Comparison of ENCODE assay signal across 13 cellular contexts in the genomic region with DNA sequence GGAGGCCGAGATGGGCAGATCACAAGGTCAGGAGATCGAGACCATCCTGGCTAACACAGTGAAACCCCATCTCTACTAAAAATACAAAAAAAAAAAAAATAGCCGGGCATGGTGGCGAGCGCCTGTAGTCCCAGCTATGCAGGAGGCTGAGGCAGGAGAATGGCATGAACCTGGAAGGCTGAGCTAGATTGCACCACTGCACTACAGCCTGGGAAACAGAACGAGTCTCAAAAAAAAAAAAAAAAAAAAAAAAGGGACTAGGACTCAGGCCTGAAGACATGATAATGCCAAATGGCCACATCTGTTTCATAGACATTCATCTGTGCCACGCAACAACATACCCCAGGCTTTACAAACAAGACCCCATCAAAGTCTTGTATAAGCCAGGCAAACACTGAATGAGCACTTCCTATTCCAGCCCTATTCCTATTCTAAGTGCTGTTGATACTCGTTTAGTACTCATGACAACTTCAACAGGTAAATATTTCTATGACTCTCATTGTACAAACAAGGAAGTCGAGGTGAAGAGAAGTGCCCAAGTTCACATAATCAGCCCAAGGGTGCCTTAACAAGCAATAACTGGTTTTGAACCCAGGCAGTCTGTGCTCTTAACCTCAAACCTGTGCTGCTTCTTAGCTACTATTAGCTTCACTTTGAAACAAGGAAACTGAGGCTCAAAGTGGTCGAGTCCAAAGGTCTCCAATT. TPM values are rescaled to one million over a fixed set of nuclear protein-coding genes. Genes with fewer than 3 reads are reported as not detected.
A peak's percentile ranks its signal among the peaks of the same experiment; 100 is the strongest.
DNase-seq lines count a peak whose midpoint lies in the region; ATAC-seq, FAIRE-seq and TF ChIP-seq lines count a peak whose summit lies in the region.
"Had no signal": no experiment of that assay in that cellular context is flagged by ENCODE, and none has a peak within 500 bp of the region (broad histone marks: within the 10 kb centered on the region; RNA-seq: fewer than 3 reads in every experiment).

No MANE protein-coding gene starts in this region.

- H3K9me3 ChIP-seq in A549 (no peaks in the 10 kb centered on the region), mesenchymal stem cell (ENCODE audit: control insufficient read depth, low read length) (no peaks in the 10 kb centered on the region), testis (no peaks in the 10 kb centered on the region)

- no peak overlapping the region for H2BK5ac ChIP-seq in mesenchymal stem cell (ENCODE audit: low read depth, low read length, poor library complexity, severe bottlenecking)

- H3K36me3 ChIP-seq in mesenchymal stem cell (ENCODE audit: control insufficient read depth in 1 of 2, insufficient read depth in 2 of 2, low read depth in 1 of 2, low read length in 2 of 2) (peaks cover 0 to 4% of the 10 kb centered on the region in 2 experiments), testis (ENCODE audit: low read depth, missing control alignments) (no peaks in the 10 kb centered on the region)

- H3K4me3 Mint-ChIP-seq in activated naive CD8-positive, alpha-beta T cell treated with anti-CD3 and anti-CD28 coated beads, Interleukin-2, amount 50 U/mL, for 24 hours: no peak overlapping the region

- peaks cover 2% of the 10 kb centered on the region for H3K36me3 Mint-ChIP-seq in activated naive CD8-positive, alpha-beta T cell treated with anti-CD3 and anti-CD28 coated beads, Interleukin-2, amount 50 U/mL, for 24 hours (ENCODE audit: low read depth)

- POLR2A ChIA-PET in A549 (lab: Yijun Ruan, JAX): interaction anchor here (0.6 to 4.5 kb wide), 2 partner anchors 9 kb away, joined by 3 to 96 read pairs; a partner anchor contains a TSS

- no peaks in the 10 kb centered on the region for H3K9me3 Mint-ChIP-seq in activated naive CD8-positive, alpha-beta T cell treated with anti-CD3 and anti-CD28 coated beads, Interleukin-2, amount 50 U/mL, for 24 hours

- peaks cover 23% of the 10 kb centered on the region for H3K79me1 ChIP-seq in mesenchymal stem cell (replicated peaks; ENCODE audit: low read length, poor library complexity, severe bottlenecking)

- no peak for ATAC-seq in A549
- ATAC-seq in activated naive CD8-positive, alpha-beta T cell treated with anti-CD3 and anti-CD28 coated beads, Interleukin-2, amount 50 U/mL, for 24 hours: no peak
- no peak for ATAC-seq in HG03196 (IDR thresholded peaks at IDR 0.05; ENCODE audit: unreplicated experiment)
- ATAC-seq in HG03045 (IDR thresholded peaks at IDR 0.05; ENCODE audit: unreplicated experiment): no peak
- ATAC-seq: HCT116 had no signal

- H3K27me3 ChIP-seq in mesenchymal stem cell (ENCODE audit: control insufficient read depth in 1 of 2, insufficient read depth in 1 of 2, low read length in 2 of 2) (no peaks in the 10 kb centered on the region), testis (no peaks in the 10 kb centered on the region)

- no peaks in the 10 kb centered on the region for H3K27me3 Mint-ChIP-seq in activated naive CD8-positive, alpha-beta T cell treated with anti-CD3 and anti-CD28 coated beads, Interleukin-2, amount 50 U/mL, for 24 hours

- peak in 1 of 2 experiments; percentile 68 for DNase-seq in A549 (ENCODE audit: low read depth in 1 of 2, low spot score in 1 of 2)
- peak; percentile 98 for DNase-seq in DMS53 (lab: John Stamatoyannopoulos, UW)
- DNase-seq in activated naive CD8-positive, alpha-beta T cell treated with anti-CD3 and anti-CD28 coated beads, Interleukin-2, amount 50 U/mL, for 24 hours: no peak
- peak; percentile 26 for DNase-seq in mesenchymal stem cell
- no peak for DNase-seq in testis
- no peak for DNase-seq in RCC 7860 (ENCODE audit: low spot score)
- DNase-seq: activated naive CD4-positive, alpha-beta T cell; KBM-7; NCI-H2171 treated with DMSO at 0.1 percent for 48 hours; WERI-Rb-1 had no signal

- H2AFZ ChIP-seq in mesenchymal stem cell (ENCODE audit: low read depth, low read length): no peak overlapping the region

- H2AK5ac ChIP-seq in mesenchymal stem cell (ENCODE audit: low read length, severe bottlenecking): no peak overlapping the region

- no peak overlapping the region for H2BK12ac ChIP-seq in mesenchymal stem cell (ENCODE audit: low read length in 2 of 2)

- H3K23ac ChIP-seq in mesenchymal stem cell (ENCODE audit: low read length in 2 of 2): no peak overlapping the region

- H3K9ac ChIP-seq in mesenchymal stem cell (ENCODE audit: low read length): no peak overlapping the region

- CTCF ChIA-PET in A549 (lab: Yijun Ruan, JAX): interaction anchor here (0.6 to 13.8 kb wide), 6 partner anchors 7 to 54 kb away, joined by 3 to 197 read pairs (median 4); a partner anchor contains a TSS

- TF ChIP-seq EP300 in A549 (IDR thresholded peaks at IDR 0.05): no peak

- FAIRE-seq in A549 (lab: Jason Lieb, UNC): no peak
- FAIRE-seq in RCC 7860 (lab: Jason Lieb, UNC): no peak

- H3K4me1 Mint-ChIP-seq in activated naive CD8-positive, alpha-beta T cell treated with anti-CD3 and anti-CD28 coated beads, Interleukin-2, amount 50 U/mL, for 24 hours: peaks cover 46% of the 10 kb centered on the region

- H3K27ac ChIP-seq in A549 (0 out of 6 replicates have a peak overlapping the region, but pooled peaks of 1 of the 2 experiments have one; percentile 1), mesenchymal stem cell (ENCODE audit: low read length, poor library complexity, severe bottlenecking) (no peak overlapping the region), testis (no peak overlapping the region)
- H3K27ac ChIP-seq: WERI-Rb-1 had no signal

- WGBS in A549 (ENCODE audit: missing lambda C conversion rate): 70% methylated on average over 10 of the region's 10 CpGs
- WGBS in mesenchymal stem cell: 98% methylated on average over 7 of the region's 10 CpGs
- 78 to 90% methylated on average over 10 of the region's 10 CpGs for WGBS in testis, 2 donors

- H2BK120ac ChIP-seq in mesenchymal stem cell (ENCODE audit: low read depth, low read length): no peak overlapping the region

- H3K14ac ChIP-seq in mesenchymal stem cell (ENCODE audit: low read length in 2 of 2): no peak overlapping the region

- H3K4me2 ChIP-seq in A549 (peak overlapping the region; percentile 82; the same call in 2 of the 3 replicates), mesenchymal stem cell (ENCODE audit: low read length, poor library complexity, severe bottlenecking) (no peak overlapping the region)

- H3K4me3 ChIP-seq in A549 (no peak overlapping the region), mesenchymal stem cell (ENCODE audit: insufficient read depth in 1 of 2, low read depth in 1 of 2, low read length in 2 of 2) (no peak overlapping the region), testis (no peak overlapping the region)

- TF ChIP-seq CTCF in A549 (IDR thresholded peaks at IDR 0.05): no peak
- no peak for TF ChIP-seq CTCF in testis (IDR thresholded peaks at IDR 0.05)

- no peak for TF ChIP-seq RAD21 in A549 (conservative IDR thresholded peaks at IDR 0.05 in 1 of 2, IDR thresholded peaks at IDR 0.05 in 1 of 2)

- H4K91ac ChIP-seq in mesenchymal stem cell (ENCODE audit: low read length): no peak overlapping the region

- H2BK15ac ChIP-seq in mesenchymal stem cell (ENCODE audit: low read depth, poor library complexity, severe bottlenecking): no peak overlapping the region

- no peak overlapping the region for H3K4ac ChIP-seq in mesenchymal stem cell (ENCODE audit: low read depth in 1 of 2, low read length in 2 of 2)

- no peak overlapping the region for H4K8ac ChIP-seq in mesenchymal stem cell (ENCODE audit: low read length)

- H3K27ac Mint-ChIP-seq in activated naive CD8-positive, alpha-beta T cell treated with anti-CD3 and anti-CD28 coated beads, Interleukin-2, amount 50 U/mL, for 24 hours: peak overlapping the region; percentile 60

- peaks cover 33% of the 10 kb centered on the region for H3K4me1 ChIP-seq in A549
- peaks cover 17% of the 10 kb centered on the region for H3K4me1 ChIP-seq in mesenchymal stem cell (ENCODE audit: control insufficient read depth, insufficient read depth, low read depth, low read length)
- H3K4me1 ChIP-seq in testis: peaks cover 9% of the 10 kb centered on the region

- H3K18ac ChIP-seq in mesenchymal stem cell (ENCODE audit: low read depth in 1 of 2, low read length in 2 of 2): no peak overlapping the region

- no peak for TF ChIP-seq POLR2A in A549 (IDR thresholded peaks at IDR 0.05; ENCODE audit: low read length)
- TF ChIP-seq POLR2A in testis (IDR thresholded peaks at IDR 0.05): no peak

- intact Hi-C loops in testis (cut with DNase I; ENCODE audit: low total_unique reads): no loop called here

RNA-seq across cellular contexts. Expression of a gene that starts 1.7 kb away (rescaled TPM):
- polyA plus RNA-seq in A549 (2011; rRNA removed): 17.5 and 19.6 TPM in 2 replicates
- 45.5 and 46.6 TPM in 2 replicates for polyA plus RNA-seq in A549 (2012; cell fraction: cytosol; rRNA removed)
- polyA plus RNA-seq in A549 (2012; cell fraction: nucleus; rRNA removed): 36.9 and 40.6 TPM in 2 replicates
- polyA plus RNA-seq in A549 (2017; fragmentation: RNase III; extraction: RNeasy Plus Mini Kit Qiagen cat#74134 plus additional on column Dnase treatment): 22.5 to 26.1 TPM (median 24.4 TPM) in 3 replicates
- 3.8 and 7.4 TPM in 2 replicates for polyA minus RNA-seq in A549 (2011; rRNA and poly(A)+ RNA removed)
- polyA plus RNA-seq in mesenchymal stem cell (2013, experiment 1 of 2): 4.2 TPM
- polyA plus RNA-seq in mesenchymal stem cell (2013, experiment 2 of 2): 4.5 TPM
- 10 to 100 TPM in 1 of 2 donors, 1 to 10 TPM in 1; 6.7 to 13.5 TPM for total RNA-seq in testis
- polyA plus RNA-seq in testis (ENCODE audit: insufficient read depth, low read depth, low replicate concordance): 14.6 TPM

RNA-seq across cellular contexts. Expression of a gene that starts 8.6 kb away (rescaled TPM):
- polyA plus RNA-seq in A549 (2011; rRNA removed) (6.0 and 13.2 TPM in 2 replicates), A549 (2017; fragmentation: RNase III; extraction: RNeasy Plus Mini Kit Qiagen cat#74134 plus additional on column Dnase treatment) (63.4 to 86.4 TPM (median 83.2 TPM) in 3 replicates), testis (ENCODE audit: insufficient read depth, low read depth, low replicate concordance) (19.8 TPM)
- polyA plus RNA-seq in A549 (2012; cell fraction: cytosol; rRNA removed): 21.3 and 30.8 TPM in 2 replicates
- 70.8 and 74.9 TPM in 2 replicates for polyA plus RNA-seq in A549 (2012; cell fraction: nucleus; rRNA removed)
- polyA minus RNA-seq in A549 (2011; rRNA and poly(A)+ RNA removed): 24.8 and 51.1 TPM in 2 replicates
- polyA plus RNA-seq in mesenchymal stem cell (2013, experiment 1 of 2): 208 TPM
- 203 TPM for polyA plus RNA-seq in mesenchymal stem cell (2013, experiment 2 of 2)
- total RNA-seq in testis: 10 to 100 TPM; 12.7 to 17.0 TPM

RNA-seq across cellular contexts. Expression of a gene that starts 14.0 kb away (rescaled TPM):
- polyA plus RNA-seq in A549 (2011; rRNA removed) (5.2 and 6.8 TPM in 2 replicates), A549 (2017; fragmentation: RNase III; extraction: RNeasy Plus Mini Kit Qiagen cat#74134 plus additional on column Dnase treatment) (3.7 to 4.6 TPM (median 4.0 TPM) in 3 replicates), testis (ENCODE audit: insufficient read depth, low read depth, low replicate concordance) (33.2 TPM)
- polyA plus RNA-seq in A549 (2012; cell fraction: cytosol; rRNA removed): 3.8 and 4.8 TPM in 2 replicates
- 42.0 and 58.0 TPM in 2 replicates for polyA plus RNA-seq in A549 (2012; cell fraction: nucleus; rRNA removed)
- polyA minus RNA-seq in A549 (2011; rRNA and poly(A)+ RNA removed): 15.4 and 20.2 TPM in 2 replicates
- polyA plus RNA-seq in mesenchymal stem cell (2013, experiment 1 of 2): 6.4 TPM
- 6.8 TPM for polyA plus RNA-seq in mesenchymal stem cell (2013, experiment 2 of 2)
- total RNA-seq in testis: 10 to 100 TPM; 17.0 to 32.9 TPM

RNA-seq across cellular contexts. Expression of a gene that starts 34.9 kb away (rescaled TPM):
- polyA plus RNA-seq in A549 (2011; rRNA removed) (63.7 and 72.3 TPM in 2 replicates), A549 (2017; fragmentation: RNase III; extraction: RNeasy Plus Mini Kit Qiagen cat#74134 plus additional on column Dnase treatment) (99.0 to 109 TPM (median 103 TPM) in 3 replicates), testis (ENCODE audit: insufficient read depth, low read depth, low replicate concordance) (28.0 TPM)
- polyA plus RNA-seq in A549 (2012; cell fraction: cytosol; rRNA removed): 177 and 195 TPM in 2 replicates
- polyA plus RNA-seq in A549 (2012; cell fraction: nucleus; rRNA removed): 145 and 165 TPM in 2 replicates
- polyA minus RNA-seq in A549 (2011; rRNA and poly(A)+ RNA removed): 17.8 and 26.2 TPM in 2 replicates
- 5.7 TPM for polyA plus RNA-seq in mesenchymal stem cell (2013, experiment 1 of 2)
- polyA plus RNA-seq in mesenchymal stem cell (2013, experiment 2 of 2): 5.3 TPM
- 10 to 100 TPM; 19.1 to 23.8 TPM for total RNA-seq in testis

RNA-seq across cellular contexts. Expression of a gene that starts 35.3 kb away (rescaled TPM):
- polyA plus RNA-seq in A549 (2011; rRNA removed) (42.9 and 43.9 TPM in 2 replicates), A549 (2017; fragmentation: RNase III; extraction: RNeasy Plus Mini Kit Qiagen cat#74134 plus additional on column Dnase treatment) (39.2 to 46.4 TPM (median 44.4 TPM) in 3 replicates), testis (ENCODE audit: insufficient read depth, low read depth, low replicate concordance) (53.1 TPM)
- polyA plus RNA-seq in A549 (2012; cell fraction: cytosol; rRNA removed): 62.0 and 96.3 TPM in 2 replicates
- polyA plus RNA-seq in A549 (2012; cell fraction: nucleus; rRNA removed): 96.2 and 124 TPM in 2 replicates
- 36.4 and 39.4 TPM in 2 replicates for polyA minus RNA-seq in A549 (2011; rRNA and poly(A)+ RNA removed)
- polyA plus RNA-seq in mesenchymal stem cell (2013, experiment 1 of 2): 14.9 TPM
- 15.6 TPM for polyA plus RNA-seq in mesenchymal stem cell (2013, experiment 2 of 2)
- 10 to 100 TPM; 80.8 to 81.3 TPM for total RNA-seq in testis

Comparison
In these comparisons a context has a peak if more than half of its experiments do, and no peak if none do; other contexts are left out.
1. DNase-seq: peak in DMS53 (single experiment) and mesenchymal stem cell (single experiment); none in activated naive CD8-positive, alpha-beta T cell treated with anti-CD3 and anti-CD28 coated beads, Interleukin-2, amount 50 U/mL, for 24 hours (single experiment), testis (single experiment) and RCC 7860 (single experiment).